15 cellular contexts compared by ENCODE assay signal in genomic region chr3:4899654-4900236, GRCh38.
DNase-seq lines count a peak whose midpoint lies in the region; ATAC-seq and TF ChIP-seq lines count a peak whose summit lies in the region.
"Had no signal": no experiment of that assay in that cellular context is flagged by ENCODE, and none has a peak within 500 bp of the region (broad histone marks: within the 10 kb centered on the region; RNA-seq: fewer than 3 reads in every experiment).

No MANE protein-coding gene starts in this region.

- H3K27ac Mint-ChIP-seq in activated T-cell treated with anti-CD3 and anti-CD28 coated beads, Interleukin-2, amount 50 U/mL, for 24 hours, result peak overlapping the region; percentile 42
- peak overlapping the region; percentile 90 for H3K27ac Mint-ChIP-seq in activated T-helper 1 cell treated with anti-CD3 and anti-CD28 coated beads, Interleukin-12 subunit alpha, Interleukin-12 subunit beta, Interleukin-2, Interleukin-4 antibody, amounts not matched to agents 30 ng/mL and 10 ng/mL and 1 ng/mL, durations not matched to agents 14 hours and 24 hours and 36 hours
- H3K27ac Mint-ChIP-seq in stimulated activated effector memory CD8-positive, alpha-beta T cell treated with anti-CD3 and anti-CD28 coated beads, Interleukin-12 subunit alpha, Interleukin-12 subunit beta, amount 100 ng/mL, for 72 hours, result peak overlapping the region; percentile 84
- H3K27ac Mint-ChIP-seq in MCF 10A (ENCODE audit: low read depth, unreplicated experiment), result no peak overlapping the region

- DNase-seq in activated T-cell treated with anti-CD3 and anti-CD28 coated beads, Interleukin-2, amount 50 U/mL, for 24 hours, result no peak
- DNase-seq in activated T-cell treated with anti-CD3 and anti-CD28 coated beads, Interleukin-2, amount 50 U/mL, for 48 hours, result no peak
- DNase-seq in activated T-helper 1 cell treated with anti-CD3 and anti-CD28 coated beads, Interleukin-12 subunit alpha, Interleukin-12 subunit beta, Interleukin-2, Interleukin-4 antibody, amounts not matched to agents 30 ng/mL and 10 ng/mL and 1 ng/mL, durations not matched to agents 14 hours and 24 hours and 36 hours (ENCODE audit: low spot score), result no peak
- DNase-seq in head of caudate nucleus (peak in 38 of 42 donors; percentile 17 to 83 (median 50)), MCF 10A (ENCODE audit: unreplicated experiment) (no peak), D341Med (ENCODE audit: low spot score) (no peak), SHP77 (lab: John Stamatoyannopoulos, UW) (no peak)
- no peak for DNase-seq in stimulated activated effector memory CD8-positive, alpha-beta T cell treated with anti-CD3 and anti-CD28 coated beads, Interleukin-12 subunit alpha, Interleukin-12 subunit beta, amount 100 ng/mL, for 72 hours (ENCODE audit: low spot score in 2 of 2)
- DNase-seq: activated gamma-delta T cell treated with Interleukin-2 at 50 U/mL for 16 hours; Caco-2; GF-D8; midbrain; NCI-H1092 treated with DMSO at 0.1 percent for 48 hours; NCI-H2171 treated with DMSO at 0.1 percent for 48 hours; stimulated activated CD4-positive, alpha-beta T cell treated with anti-CD3 and anti-CD28 coated beads, Interleukin-12 subunit alpha, Interleukin-12 subunit beta, amount 100 ng/mL, for 4 hours had no signal

- H3K4me1 Mint-ChIP-seq in activated T-cell treated with anti-CD3 and anti-CD28 coated beads, Interleukin-2, amount 50 U/mL, for 24 hours (ENCODE audit: low read depth), result peaks cover 65% of the 10 kb centered on the region
- peaks cover 85% of the 10 kb centered on the region for H3K4me1 Mint-ChIP-seq in activated T-helper 1 cell treated with anti-CD3 and anti-CD28 coated beads, Interleukin-12 subunit alpha, Interleukin-12 subunit beta, Interleukin-2, Interleukin-4 antibody, amounts not matched to agents 30 ng/mL and 10 ng/mL and 1 ng/mL, durations not matched to agents 14 hours and 24 hours and 36 hours (ENCODE audit: low read depth)
- peaks cover 52% of the 10 kb centered on the region for H3K4me1 Mint-ChIP-seq in stimulated activated effector memory CD8-positive, alpha-beta T cell treated with anti-CD3 and anti-CD28 coated beads, Interleukin-12 subunit alpha, Interleukin-12 subunit beta, amount 100 ng/mL, for 72 hours
- H3K4me1 Mint-ChIP-seq in MCF 10A (ENCODE audit: insufficient read depth, unreplicated experiment), result peaks cover 19% of the 10 kb centered on the region

- H3K27me3 Mint-ChIP-seq in activated T-cell treated with anti-CD3 and anti-CD28 coated beads, Interleukin-2, amount 50 U/mL, for 24 hours, result no peaks in the 10 kb centered on the region
- no peaks in the 10 kb centered on the region for H3K27me3 Mint-ChIP-seq in activated T-helper 1 cell treated with anti-CD3 and anti-CD28 coated beads, Interleukin-12 subunit alpha, Interleukin-12 subunit beta, Interleukin-2, Interleukin-4 antibody, amounts not matched to agents 30 ng/mL and 10 ng/mL and 1 ng/mL, durations not matched to agents 14 hours and 24 hours and 36 hours (ENCODE audit: insufficient read depth)
- no peaks in the 10 kb centered on the region for H3K27me3 Mint-ChIP-seq in MCF 10A (ENCODE audit: insufficient read depth, unreplicated experiment)

- no peaks in the 10 kb centered on the region for H3K36me3 Mint-ChIP-seq in activated T-cell treated with anti-CD3 and anti-CD28 coated beads, Interleukin-2, amount 50 U/mL, for 24 hours (ENCODE audit: low read depth)
- peaks cover 20% of the 10 kb centered on the region for H3K36me3 Mint-ChIP-seq in activated T-helper 1 cell treated with anti-CD3 and anti-CD28 coated beads, Interleukin-12 subunit alpha, Interleukin-12 subunit beta, Interleukin-2, Interleukin-4 antibody, amounts not matched to agents 30 ng/mL and 10 ng/mL and 1 ng/mL, durations not matched to agents 14 hours and 24 hours and 36 hours (ENCODE audit: low read depth)
- peaks cover 7% of the 10 kb centered on the region for H3K36me3 Mint-ChIP-seq in stimulated activated effector memory CD8-positive, alpha-beta T cell treated with anti-CD3 and anti-CD28 coated beads, Interleukin-12 subunit alpha, Interleukin-12 subunit beta, amount 100 ng/mL, for 72 hours
- H3K36me3 Mint-ChIP-seq in MCF 10A (ENCODE audit: insufficient read depth, unreplicated experiment), result no peaks in the 10 kb centered on the region

- no peaks in the 10 kb centered on the region for H3K9me3 Mint-ChIP-seq in activated T-cell treated with anti-CD3 and anti-CD28 coated beads, Interleukin-2, amount 50 U/mL, for 24 hours
- peaks cover 8% of the 10 kb centered on the region for H3K9me3 Mint-ChIP-seq in activated T-helper 1 cell treated with anti-CD3 and anti-CD28 coated beads, Interleukin-12 subunit alpha, Interleukin-12 subunit beta, Interleukin-2, Interleukin-4 antibody, amounts not matched to agents 30 ng/mL and 10 ng/mL and 1 ng/mL, durations not matched to agents 14 hours and 24 hours and 36 hours
- no peaks in the 10 kb centered on the region for H3K9me3 Mint-ChIP-seq in stimulated activated effector memory CD8-positive, alpha-beta T cell treated with anti-CD3 and anti-CD28 coated beads, Interleukin-12 subunit alpha, Interleukin-12 subunit beta, amount 100 ng/mL, for 72 hours
- no peaks in the 10 kb centered on the region for H3K9me3 Mint-ChIP-seq in MCF 10A (ENCODE audit: unreplicated experiment)

- intact Hi-C loops in activated T-helper 1 cell treated with anti-CD3 and anti-CD28 coated beads, Interleukin-12 subunit alpha, Interleukin-12 subunit beta, Interleukin-2, Interleukin-4 antibody, amounts not matched to agents 30 ng/mL and 10 ng/mL and 1 ng/mL, durations not matched to agents 14 hours and 24 hours and 36 hours (cut with micrococcal nuclease), result no loop called here
- intact Hi-C loops in head of caudate nucleus (cut with DNase I) (no loop called here), MCF 10A (cut with micrococcal nuclease) (no loop called here)

- BruUV-seq in MCF 10A (replicated peaks; lab: Mats Ljungman, UMichigan), result no TSS peak

- CTCF ChIA-PET in MCF 10A (lab: Yijun Ruan, JAX), result no interaction called here

- no peak overlapping the region for H3K4me3 Mint-ChIP-seq in activated T-cell treated with anti-CD3 and anti-CD28 coated beads, Interleukin-2, amount 50 U/mL, for 24 hours
- no peak overlapping the region for H3K4me3 Mint-ChIP-seq in activated T-helper 1 cell treated with anti-CD3 and anti-CD28 coated beads, Interleukin-12 subunit alpha, Interleukin-12 subunit beta, Interleukin-2, Interleukin-4 antibody, amounts not matched to agents 30 ng/mL and 10 ng/mL and 1 ng/mL, durations not matched to agents 14 hours and 24 hours and 36 hours
- no peak overlapping the region for H3K4me3 Mint-ChIP-seq in stimulated activated effector memory CD8-positive, alpha-beta T cell treated with anti-CD3 and anti-CD28 coated beads, Interleukin-12 subunit alpha, Interleukin-12 subunit beta, amount 100 ng/mL, for 72 hours
- H3K4me3 Mint-ChIP-seq in MCF 10A (ENCODE audit: unreplicated experiment), result no peak overlapping the region

- no peak for ATAC-seq in stimulated activated effector memory CD8-positive, alpha-beta T cell treated with anti-CD3 and anti-CD28 coated beads, Interleukin-12 subunit alpha, Interleukin-12 subunit beta, amount 100 ng/mL, for 72 hours

- POLR2A ChIA-PET in MCF 10A (lab: Yijun Ruan, JAX), result no interaction called here

- TF ChIP-seq CTCF in MCF 10A (IDR thresholded peaks at IDR 0.05; ENCODE audit: unreplicated experiment), result no peak

Comparison
In these comparisons a context has a peak if more than half of its experiments do, and no peak if none do; other contexts are left out.
1. DNase-seq: peak in head of caudate nucleus (38 of 42); none in activated T-cell treated with anti-CD3 and anti-CD28 coated beads, Interleukin-2, amount 50 U/mL, for 24 hours (single experiment), activated T-cell treated with anti-CD3 and anti-CD28 coated beads, Interleukin-2, amount 50 U/mL, for 48 hours (0 of 2), activated T-helper 1 cell treated with anti-CD3 and anti-CD28 coated beads, Interleukin-12 subunit alpha, Interleukin-12 subunit beta, Interleukin-2, Interleukin-4 antibody, amounts not matched to agents 30 ng/mL and 10 ng/mL and 1 ng/mL, durations not matched to agents 14 hours and 24 hours and 36 hours (single experiment), stimulated activated effector memory CD8-positive, alpha-beta T cell treated with anti-CD3 and anti-CD28 coated beads, Interleukin-12 subunit alpha, Interleukin-12 subunit beta, amount 100 ng/mL, for 72 hours (0 of 2), MCF 10A (single experiment), D341Med (single experiment) and SHP77 (0 of 2).